In genomic region chr10:33091186-33091585, GRCh38 we compare ENCODE assay signal across 17 cellular contexts.
A peak's percentile ranks its signal among the peaks of the same experiment; 100 is the strongest.
DNase-seq lines count a peak whose midpoint lies in the region; ATAC-seq and TF ChIP-seq lines count a peak whose summit lies in the region.
"Had no signal": no experiment of that assay in that cellular context is flagged by ENCODE, and none has a peak within 500 bp of the region (broad histone marks: within the 10 kb centered on the region; RNA-seq: fewer than 3 reads in every experiment).

No MANE protein-coding gene starts in this region.

- H3K4me2 ChIP-seq in Karpas-422 (ENCODE audit: low read depth, low read length, poor library complexity, severe bottlenecking): no peak overlapping the region
- H3K4me2 ChIP-seq in osteoblast (ENCODE audit: insufficient read depth, low read length): no peak overlapping the region
- H3K4me2 ChIP-seq: BLaER1 treated with 17β-estradiol and CSF1 and Interleukin-3, amounts not matched to agents 10 nM and 100 nM had no signal

- H3K4me1 ChIP-seq in Karpas-422 (ENCODE audit: low read length) (peaks cover 55% of the 10 kb centered on the region), osteoblast (ENCODE audit: insufficient read depth, low read length) (no peaks in the 10 kb centered on the region)
- H3K4me1 ChIP-seq: BE2C had no signal

- ATAC-seq in natural killer cell: no peak

- no peak overlapping the region for H3K4me3 Mint-ChIP-seq in glutamatergic neuron (ENCODE audit: unreplicated experiment)
- no peak overlapping the region for H3K4me3 Mint-ChIP-seq in natural killer cell
- H3K4me3 Mint-ChIP-seq: CD14-positive monocyte; CD4-positive, alpha-beta T cell; CD8-positive, alpha-beta memory T cell had no signal

- H4K20me1 ChIP-seq in Karpas-422 (ENCODE audit: insufficient read depth, low read depth, low read length): no peaks in the 10 kb centered on the region
- no peaks in the 10 kb centered on the region for H4K20me1 ChIP-seq in osteoblast (ENCODE audit: insufficient read depth, low read length)
- H4K20me1 ChIP-seq: BLaER1 treated with 17β-estradiol and CSF1 and Interleukin-3, amounts not matched to agents 10 nM and 100 nM had no signal

- 0 out of 2 replicates have a peak overlapping the region, but pooled peaks have one; percentile 56 for H3K27ac ChIP-seq in Karpas-422 (ENCODE audit: low read length)
- no peak overlapping the region for H3K27ac ChIP-seq in osteoblast (ENCODE audit: low read depth, low read length)
- H3K27ac ChIP-seq: BLaER1 treated with 17β-estradiol and CSF1 and Interleukin-3, amounts not matched to agents 10 nM and 100 nM; GM23248 had no signal

- intact Hi-C loops in natural killer cell (cut with micrococcal nuclease): no loop called here

- H3K9me2 ChIP-seq in Karpas-422 (replicated peaks; ENCODE audit: insufficient read depth, low read length): no peaks in the 10 kb centered on the region

- H3K36me3 ChIP-seq in Karpas-422 (ENCODE audit: insufficient read depth, low read length) (peaks cover 13% of the 10 kb centered on the region; the same call in 1 of the 2 replicates), osteoblast (ENCODE audit: insufficient read depth, low read length) (no peaks in the 10 kb centered on the region)
- H3K36me3 ChIP-seq: BE2C had no signal

- H2AFZ ChIP-seq in Karpas-422 (ENCODE audit: low read length): no peak overlapping the region
- no peak overlapping the region for H2AFZ ChIP-seq in osteoblast (ENCODE audit: low read length)
- H2AFZ ChIP-seq: GM23248 had no signal

- H3K9me3 ChIP-seq in Karpas-422 (ENCODE audit: low read length) (peaks cover 7% of the 10 kb centered on the region; the same call in 1 of the 2 replicates), osteoblast (ENCODE audit: low read depth, low read length) (no peaks in the 10 kb centered on the region)
- H3K9me3 ChIP-seq: BE2C had no signal

- no peaks in the 10 kb centered on the region for H3K79me2 ChIP-seq in Karpas-422 (ENCODE audit: low read length)
- no peaks in the 10 kb centered on the region for H3K79me2 ChIP-seq in osteoblast (ENCODE audit: insufficient read depth, low read length)

- TF ChIP-seq CTCF in AG10803 (conservative IDR thresholded peaks at IDR 0.05; ENCODE audit: low read length): no peak
- no peak for TF ChIP-seq CTCF in glutamatergic neuron (IDR thresholded peaks at IDR 0.05; ENCODE audit: partially characterized antibody, unreplicated experiment)
- no peak for TF ChIP-seq CTCF in osteoblast (IDR thresholded peaks at IDR 0.05; ENCODE audit: extremely low read depth, low read depth, low read length)
- no peak for TF ChIP-seq CTCF in natural killer cell (IDR thresholded peaks at IDR 0.05)

- no peak overlapping the region for H3K9ac ChIP-seq in Karpas-422 (ENCODE audit: low read length)
- H3K9ac ChIP-seq: BLaER1 treated with 17β-estradiol and CSF1 and Interleukin-3, amounts not matched to agents 10 nM and 100 nM; GM23248 had no signal

- H3K4me1 Mint-ChIP-seq in glutamatergic neuron (ENCODE audit: low read depth, unreplicated experiment) (peaks cover 3% of the 10 kb centered on the region), natural killer cell (peaks cover 15 to 18% of the 10 kb centered on the region in 2 donors)

- H3K4me3 ChIP-seq in AG10803 (ENCODE audit: low read length): no peak overlapping the region
- H3K4me3 ChIP-seq in Karpas-422 (ENCODE audit: low read length): no peak overlapping the region
- H3K4me3 ChIP-seq in osteoblast (ENCODE audit: insufficient read depth, low read length): no peak overlapping the region
- H3K4me3 ChIP-seq: BLaER1 treated with 17β-estradiol and CSF1 and Interleukin-3, amounts not matched to agents 10 nM and 100 nM; GM23248 had no signal

- H3K27ac Mint-ChIP-seq in glutamatergic neuron (ENCODE audit: unreplicated experiment) (peak overlapping the region; percentile 65), natural killer cell (no peak overlapping the region)
- H3K27ac Mint-ChIP-seq: CD14-positive monocyte; CD4-positive, alpha-beta T cell had no signal

- H3K36me3 Mint-ChIP-seq in glutamatergic neuron (ENCODE audit: unreplicated experiment) (peaks cover 7% of the 10 kb centered on the region), natural killer cell (peaks cover 14% of the 10 kb centered on the region)
- H3K36me3 Mint-ChIP-seq: CD14-positive monocyte had no signal

- H3K27me3 ChIP-seq in Karpas-422 (ENCODE audit: low read length): no peaks in the 10 kb centered on the region
- no peaks in the 10 kb centered on the region for H3K27me3 ChIP-seq in osteoblast (ENCODE audit: insufficient read depth, low read length)
- H3K27me3 ChIP-seq: BE2C; BLaER1 treated with 17β-estradiol and CSF1 and Interleukin-3, amounts not matched to agents 10 nM and 100 nM had no signal

- H3K9me3 Mint-ChIP-seq in glutamatergic neuron (ENCODE audit: unreplicated experiment): peaks cover 10% of the 10 kb centered on the region
- H3K9me3 Mint-ChIP-seq in natural killer cell: peaks cover 0 to 3% of the 10 kb centered on the region in 2 donors

- DNase-seq in AG10803 (ENCODE audit: low read depth) (peak; percentile 22), Karpas-422 (no peak), glutamatergic neuron (no peak), osteoblast (ENCODE audit: insufficient read length, low spot score, missing footprints) (no peak), SKM-1 treated with dmso at 0.1 percent for 144 hours (lab: John Stamatoyannopoulos, UW; ENCODE audit: unreplicated experiment) (no peak), natural killer cell (no peak)
- DNase-seq: AML-193; BE2C; CD4-positive, alpha-beta T cell; CD8-positive, alpha-beta memory T cell; DMS53; DMS79 treated with DMSO at 0.1 percent for 48 hours; GM23248; H7; HCEC 1CT had no signal

- H3K27me3 Mint-ChIP-seq in glutamatergic neuron (ENCODE audit: unreplicated experiment) (no peaks in the 10 kb centered on the region), natural killer cell (ENCODE audit: low read depth in 2 of 2) (peaks cover 0 to 3% of the 10 kb centered on the region in 2 donors)
- H3K27me3 Mint-ChIP-seq: CD4-positive, alpha-beta T cell had no signal
